ENCODE assay signal across 8 cellular contexts in the genomic region with DNA sequence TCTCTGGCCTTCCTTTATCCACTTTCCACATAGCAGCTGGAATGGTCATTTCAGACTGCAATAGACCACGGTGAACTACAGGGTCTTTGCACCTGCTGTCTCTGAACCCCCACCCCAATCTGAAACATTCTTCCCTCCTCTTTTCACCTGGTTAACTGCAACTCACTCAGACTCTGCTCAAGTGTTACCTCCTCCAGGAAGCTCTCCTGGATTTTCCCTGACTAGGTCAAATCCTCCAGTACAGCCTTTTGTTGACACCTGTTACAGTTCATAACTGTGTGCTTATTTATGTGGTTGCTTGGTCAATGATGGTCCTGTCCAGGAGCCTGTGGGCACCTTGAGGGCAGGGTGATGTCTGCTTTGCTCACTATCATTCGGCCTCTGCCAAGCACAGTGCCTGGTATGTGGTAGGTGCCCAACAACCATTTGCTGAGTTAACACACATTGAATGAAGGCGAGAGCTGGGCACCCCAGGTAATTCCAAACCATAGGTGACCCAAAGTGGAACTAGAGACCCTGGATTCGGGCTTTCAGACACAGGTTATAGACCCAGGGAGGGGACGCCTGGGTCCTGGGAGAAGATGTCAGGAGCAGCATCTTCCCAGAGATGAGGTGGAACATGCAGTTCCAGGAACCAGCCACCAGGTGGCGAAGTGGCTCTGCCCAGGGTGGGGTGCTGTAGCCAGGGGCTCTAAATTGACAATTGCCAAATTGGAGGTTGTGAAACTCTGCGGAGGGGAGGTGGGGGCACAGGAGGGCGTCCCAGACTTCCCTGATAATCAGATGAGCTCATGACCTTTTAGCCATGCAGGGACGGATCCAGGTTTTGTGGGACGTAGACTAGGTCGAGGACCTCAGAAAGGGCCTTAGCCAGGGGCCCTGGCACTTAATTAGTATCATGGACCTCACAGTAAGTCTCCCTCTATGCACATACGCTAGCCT. TPM values are rescaled to one million over a fixed set of nuclear protein-coding genes. Genes with fewer than 3 reads are reported as not detected.
DNase-seq lines count a peak whose midpoint lies in the region; ATAC-seq and TF ChIP-seq lines count a peak whose summit lies in the region.

No MANE protein-coding gene starts in this region.

- DNase-seq in CD14-positive monocyte (ENCODE audit: low spot score) (peak; percentile 68), HEK293T (ENCODE audit: extremely low spot score) (peak; percentile 83), Peyer's patch (peak; percentile 58 to 86 (median 78)), osteoblast (ENCODE audit: insufficient read length, low spot score, missing footprints) (peak; percentile 91), thyroid gland (peak; percentile 56 to 60), SW480 (ENCODE audit: low spot score) (no peak)
- peak; percentile 53 for DNase-seq in activated effector memory CD4-positive, alpha-beta T cell treated with Interleukin-2 at 50 U/mL for 16 hours

- H3K4me2 ChIP-seq in osteoblast (ENCODE audit: insufficient read depth, low read length): no peak overlapping the region

- no peaks in the 10 kb centered on the region for H3K9me3 ChIP-seq in Peyer's patch
- no peaks in the 10 kb centered on the region for H3K9me3 ChIP-seq in gastroesophageal sphincter
- H3K9me3 ChIP-seq in osteoblast (ENCODE audit: low read depth, low read length): no peaks in the 10 kb centered on the region
- no peaks in the 10 kb centered on the region for H3K9me3 ChIP-seq in thyroid gland

- H3K27ac Mint-ChIP-seq in CD14-positive monocyte: peak overlapping the region in 5 of 7 donors; percentile 15 to 85 (median 75)

- TF ChIP-seq EP300 in gastroesophageal sphincter (IDR thresholded peaks at IDR 0.05): no peak

- no peaks in the 10 kb centered on the region for H3K36me3 Mint-ChIP-seq in CD14-positive monocyte

- peaks cover 0 to 3% (median 3%) of the 10 kb centered on the region in 3 donors for H3K27me3 Mint-ChIP-seq in CD14-positive monocyte (ENCODE audit: low read depth in 3 of 3)

- no peaks in the 10 kb centered on the region for H3K36me3 ChIP-seq in Peyer's patch
- H3K36me3 ChIP-seq in gastroesophageal sphincter: no peaks in the 10 kb centered on the region
- no peaks in the 10 kb centered on the region for H3K36me3 ChIP-seq in osteoblast (ENCODE audit: insufficient read depth, low read length)
- H3K36me3 ChIP-seq in thyroid gland: no peaks in the 10 kb centered on the region

- H2AFZ ChIP-seq in osteoblast (ENCODE audit: low read length): no peak overlapping the region

- H3K79me2 ChIP-seq in osteoblast (ENCODE audit: insufficient read depth, low read length): no peaks in the 10 kb centered on the region

- H3K4me1 Mint-ChIP-seq in CD14-positive monocyte: peaks cover 7% of the 10 kb centered on the region

- TF ChIP-seq POLR2A in Peyer's patch (IDR thresholded peaks at IDR 0.05) (no peak), gastroesophageal sphincter (IDR thresholded peaks at IDR 0.05) (no peak), thyroid gland (IDR thresholded peaks at IDR 0.05) (no peak)

- intact Hi-C loops in CD14-positive monocyte (cut with micrococcal nuclease): loop anchor here (1.0 to 10.0 kb wide), 4 partner anchors 40 to 80 kb away; partner anchors contain the start of gene GLTP (in 2 of the 2)
- intact Hi-C loops in thyroid gland (cut with DNase I): loop anchor here (5.0 kb wide), 1 partner anchor 77 kb away; the partner anchor contains the start of gene GLTP

- H4K20me1 ChIP-seq in osteoblast (ENCODE audit: insufficient read depth, low read length): no peaks in the 10 kb centered on the region

- CTCF ChIA-PET in HEK293T (lab: Yijun Ruan, JAX): interaction anchor here (0.9 to 2.2 kb wide), 7 partner anchors 10 to 207 kb away, joined by 3 to 10 read pairs (median 5); partner anchors contain the start of gene TRPV4

- 26 to 43% methylated on average over 7 to 8 of the region's 12 CpGs for WGBS in gastroesophageal sphincter (ENCODE audit: low coverage in 1 of 2), 2 donors
- 32 to 47% methylated on average over 12 of the region's 12 CpGs for WGBS in thyroid gland, 2 donors

- peaks cover 0 to 6% (median 4%) of the 10 kb centered on the region in 7 donors for H3K9me3 Mint-ChIP-seq in CD14-positive monocyte

- H3K4me3 Mint-ChIP-seq in CD14-positive monocyte: peak overlapping the region in 1 of 2 donors; percentile 35

- TF ChIP-seq CTCF in CD14-positive monocyte (IDR thresholded peaks at IDR 0.05): peak; percentile 99
- TF ChIP-seq CTCF in Peyer's patch (IDR thresholded peaks at IDR 0.05): peak; percentile 84 to 95 (median 90)
- TF ChIP-seq CTCF in gastroesophageal sphincter (IDR thresholded peaks at IDR 0.05): peak in 3 of 4 experiments; percentile 91 to 97 (median 95)
- peak; percentile 93 for TF ChIP-seq CTCF in osteoblast (IDR thresholded peaks at IDR 0.05; ENCODE audit: extremely low read depth, low read depth, low read length)
- peak; percentile 73 to 97 (median 88) for TF ChIP-seq CTCF in thyroid gland (IDR thresholded peaks at IDR 0.05)

- POLR2A ChIA-PET in HEK293T (lab: Yijun Ruan, JAX): interaction anchor here (0.7 kb wide), 1 partner anchor 17 kb away, joined by 3 read pairs; no protein-coding TSS in a partner anchor

- H3K4me1 ChIP-seq in Peyer's patch (no peaks in the 10 kb centered on the region), gastroesophageal sphincter (peaks cover 0 to 3% (median 0%) of the 10 kb centered on the region in 3 donors), osteoblast (ENCODE audit: insufficient read depth, low read length) (no peaks in the 10 kb centered on the region), thyroid gland (no peaks in the 10 kb centered on the region)

- peak; percentile 71 for ATAC-seq in gastroesophageal sphincter

- H3K4me3 ChIP-seq in Peyer's patch: no peak overlapping the region
- H3K4me3 ChIP-seq in gastroesophageal sphincter: no peak overlapping the region
- no peak overlapping the region for H3K4me3 ChIP-seq in osteoblast (ENCODE audit: insufficient read depth, low read length)
- H3K4me3 ChIP-seq in thyroid gland (replicated peaks in 1 of 3): no peak overlapping the region

- H3K27me3 ChIP-seq in Peyer's patch (no peaks in the 10 kb centered on the region), gastroesophageal sphincter (peaks cover 6% of the 10 kb centered on the region), osteoblast (ENCODE audit: insufficient read depth, low read length) (no peaks in the 10 kb centered on the region), thyroid gland (no peaks in the 10 kb centered on the region)

- no peak overlapping the region for H3K27ac ChIP-seq in Peyer's patch
- H3K27ac ChIP-seq in gastroesophageal sphincter: no peak overlapping the region
- H3K27ac ChIP-seq in osteoblast (ENCODE audit: low read depth, low read length): no peak overlapping the region
- H3K27ac ChIP-seq in thyroid gland: no peak overlapping the region

TF ChIP-seq in HEK293T, 16 proteins besides CTCF, POLR2A, EP300 and RAD21:
- TF ChIP-seq PKNOX1 (IDR thresholded peaks at IDR 0.05): no peak

RNA-seq across cellular contexts. Expression of gene TRPV4, which starts 28.1 kb away (rescaled TPM):
- 1 to 10 TPM in 1 of 2 donors, under 1 TPM in 1; 0.64 to 2.0 TPM for polyA plus RNA-seq in CD14-positive monocyte
- under 1 TPM in 2 of 4 donors, not detected in 2; 0.27 to 0.57 TPM for total RNA-seq in Peyer's patch
- under 1 TPM in 3 of 4 donors, not detected in 1; 0.13 to 0.82 (median 0.19) TPM for total RNA-seq in gastroesophageal sphincter
- total RNA-seq in osteoblast: 3.2 and 5.8 TPM in 2 replicates
- total RNA-seq in thyroid gland: 1 to 10 TPM in 2 of 4 donors, under 1 TPM in 1, not detected in 1; 0.39 to 1.6 (median 1.3) TPM
